1 cellular context compared by ENCODE assay signal in the genomic region with DNA sequence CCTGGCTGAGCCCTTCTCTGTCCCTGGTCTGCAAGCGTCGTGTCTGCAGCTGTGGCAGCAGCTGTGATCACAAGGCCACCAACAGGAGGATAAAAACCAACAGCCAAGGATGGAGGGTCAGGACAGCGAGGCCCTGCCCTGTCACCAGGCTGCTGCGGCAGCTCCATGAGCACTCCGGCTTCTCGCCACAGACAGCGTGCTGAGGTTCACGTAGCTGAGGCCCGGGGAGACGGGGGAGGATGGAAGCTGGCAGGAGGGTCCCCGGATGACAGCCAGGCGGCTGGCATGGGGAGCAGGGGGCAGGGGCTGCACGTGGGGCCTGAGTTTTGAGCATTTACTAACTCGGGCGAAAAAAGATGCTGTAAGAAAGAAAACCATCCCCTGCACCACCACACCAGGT.
TF ChIP-seq lines count a peak whose summit lies in the region.

No MANE protein-coding gene starts in this region.

TF ChIP-seq in HepG2, 621 proteins besides CTCF, POLR2A, EP300 and RAD21:
- TF ChIP-seq AGO2 (optimal IDR thresholded peaks at IDR 0.05; ENCODE audit: low read depth, low read length) (peak; percentile 74), MXI1 (IDR thresholded peaks at IDR 0.05; ENCODE audit: borderline replicate concordance, low read depth, low read length) (no peak), ZNF337 (CRISPR knock-in tag; IDR thresholded peaks at IDR 0.05; ENCODE audit: borderline replicate concordance, low read depth) (no peak)
- TF ChIP-seq, protein P1, sequence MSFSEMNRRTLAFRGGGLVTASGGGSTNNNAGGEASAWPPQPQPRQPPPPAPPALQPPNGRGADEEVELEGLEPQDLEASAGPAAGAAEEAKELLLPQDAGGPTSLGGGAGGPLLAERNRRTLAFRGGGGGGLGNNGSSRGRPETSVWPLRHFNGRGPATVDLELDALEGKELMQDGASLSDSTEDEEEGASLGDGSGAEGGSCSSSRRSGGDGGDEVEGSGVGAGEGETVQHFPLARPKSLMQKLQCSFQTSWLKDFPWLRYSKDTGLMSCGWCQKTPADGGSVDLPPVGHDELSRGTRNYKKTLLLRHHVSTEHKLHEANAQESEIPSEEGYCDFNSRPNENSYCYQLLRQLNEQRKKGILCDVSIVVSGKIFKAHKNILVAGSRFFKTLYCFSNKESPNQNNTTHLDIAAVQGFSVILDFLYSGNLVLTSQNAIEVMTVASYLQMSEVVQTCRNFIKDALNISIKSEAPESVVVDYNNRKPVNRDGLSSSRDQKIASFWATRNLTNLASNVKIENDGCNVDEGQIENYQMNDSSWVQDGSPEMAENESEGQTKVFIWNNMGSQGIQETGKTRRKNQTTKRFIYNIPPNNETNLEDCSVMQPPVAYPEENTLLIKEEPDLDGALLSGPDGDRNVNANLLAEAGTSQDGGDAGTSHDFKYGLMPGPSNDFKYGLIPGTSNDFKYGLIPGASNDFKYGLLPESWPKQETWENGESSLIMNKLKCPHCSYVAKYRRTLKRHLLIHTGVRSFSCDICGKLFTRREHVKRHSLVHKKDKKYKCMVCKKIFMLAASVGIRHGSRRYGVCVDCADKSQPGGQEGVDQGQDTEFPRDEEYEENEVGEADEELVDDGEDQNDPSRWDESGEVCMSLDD (CRISPR knock-in tag; IDR thresholded peaks at IDR 0.05; ENCODE audit: borderline replicate concordance), result no peak
